1 cellular context compared by ENCODE assay signal in the genomic region with DNA sequence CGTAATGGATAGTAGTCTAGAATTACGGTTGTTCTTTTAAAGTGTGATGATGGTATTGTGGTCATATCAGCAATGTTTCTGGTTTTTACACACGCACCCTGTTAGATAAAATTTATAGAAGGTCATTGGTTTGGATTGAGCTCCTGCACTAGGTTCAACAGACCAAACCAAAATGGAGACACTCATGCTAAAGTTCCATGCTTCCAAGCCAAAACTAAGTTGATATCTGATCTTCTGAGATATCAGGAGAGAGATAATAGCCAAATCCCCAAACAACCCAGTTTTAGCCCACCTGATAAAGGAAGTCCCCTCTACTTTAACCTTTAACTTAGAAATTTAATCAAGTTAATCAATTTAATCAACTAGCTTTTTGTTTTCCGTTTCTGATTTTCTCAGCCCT.
TF ChIP-seq lines count a peak whose summit lies in the region.

No MANE protein-coding gene starts in this region.

TF ChIP-seq in H1, 55 proteins besides CTCF, POLR2A, EP300 and RAD21:
- TF ChIP-seq, protein P1, sequence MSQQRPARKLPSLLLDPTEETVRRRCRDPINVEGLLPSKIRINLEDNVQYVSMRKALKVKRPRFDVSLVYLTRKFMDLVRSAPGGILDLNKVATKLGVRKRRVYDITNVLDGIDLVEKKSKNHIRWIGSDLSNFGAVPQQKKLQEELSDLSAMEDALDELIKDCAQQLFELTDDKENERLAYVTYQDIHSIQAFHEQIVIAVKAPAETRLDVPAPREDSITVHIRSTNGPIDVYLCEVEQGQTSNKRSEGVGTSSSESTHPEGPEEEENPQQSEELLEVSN (IDR thresholded peaks at IDR 0.05), result no peak
- TF ChIP-seq EGR1 (IDR thresholded peaks at IDR 0.05; ENCODE audit: borderline replicate concordance, low read depth, low read length) (no peak), CHD7 (IDR thresholded peaks at IDR 0.05; ENCODE audit: insufficient replicate concordance, low read length) (no peak), ZNF274 (IDR thresholded peaks at IDR 0.05; ENCODE audit: borderline replicate concordance, extremely low read depth, low read length) (no peak), PHF8 (conservative IDR thresholded peaks at IDR 0.05; ENCODE audit: low read depth, low read length) (no peak), GTF2F1 (IDR thresholded peaks at IDR 0.05; ENCODE audit: borderline replicate concordance, low read depth, low read length) (no peak), BACH1 (IDR thresholded peaks at IDR 0.05; ENCODE audit: low read length) (no peak), TAF7 (optimal IDR thresholded peaks at IDR 0.05; ENCODE audit: borderline replicate concordance, low read depth, low read length) (no peak), TCF12 (IDR thresholded peaks at IDR 0.05; ENCODE audit: low read depth, low read length) (no peak), HDAC6 (IDR thresholded peaks at IDR 0.05; ENCODE audit: low read depth, low read length) (no peak), CHD2 (IDR thresholded peaks at IDR 0.05; ENCODE audit: low read length) (no peak), KDM5A (IDR thresholded peaks at IDR 0.05; ENCODE audit: low read length) (no peak), KDM4A (IDR thresholded peaks at IDR 0.05; ENCODE audit: low read depth, low read length, severe bottlenecking) (no peak), SAP30 (IDR thresholded peaks at IDR 0.05; ENCODE audit: insufficient read depth, insufficient replicate concordance, low read length) (no peak), CBX5 (IDR thresholded peaks at IDR 0.05; ENCODE audit: low read depth, low read length) (no peak), SP2 (IDR thresholded peaks at IDR 0.05; ENCODE audit: low read length) (no peak), TEAD4 (IDR thresholded peaks at IDR 0.05; ENCODE audit: low read depth, low read length) (no peak)
- TF ChIP-seq, protein P2, sequence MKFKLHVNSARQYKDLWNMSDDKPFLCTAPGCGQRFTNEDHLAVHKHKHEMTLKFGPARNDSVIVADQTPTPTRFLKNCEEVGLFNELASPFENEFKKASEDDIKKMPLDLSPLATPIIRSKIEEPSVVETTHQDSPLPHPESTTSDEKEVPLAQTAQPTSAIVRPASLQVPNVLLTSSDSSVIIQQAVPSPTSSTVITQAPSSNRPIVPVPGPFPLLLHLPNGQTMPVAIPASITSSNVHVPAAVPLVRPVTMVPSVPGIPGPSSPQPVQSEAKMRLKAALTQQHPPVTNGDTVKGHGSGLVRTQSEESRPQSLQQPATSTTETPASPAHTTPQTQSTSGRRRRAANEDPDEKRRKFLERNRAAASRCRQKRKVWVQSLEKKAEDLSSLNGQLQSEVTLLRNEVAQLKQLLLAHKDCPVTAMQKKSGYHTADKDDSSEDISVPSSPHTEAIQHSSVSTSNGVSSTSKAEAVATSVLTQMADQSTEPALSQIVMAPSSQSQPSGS (IDR thresholded peaks at IDR 0.05; ENCODE audit: low read length), result no peak
